12 cellular contexts compared by ENCODE assay signal in genomic region chr6:137237413-137238170, GRCh38. TPM values are rescaled to one million over a fixed set of nuclear protein-coding genes. Genes with fewer than 3 reads are reported as not detected.
DNase-seq lines count a peak whose midpoint lies in the region; ATAC-seq, FAIRE-seq and TF ChIP-seq lines count a peak whose summit lies in the region.
"Had no signal": no experiment of that assay in that cellular context is flagged by ENCODE, and none has a peak within 500 bp of the region (broad histone marks: within the 10 kb centered on the region; RNA-seq: fewer than 3 reads in every experiment).

No MANE protein-coding gene starts in this region.

- no peak overlapping the region for H3K4me3 ChIP-seq in fibroblast of pulmonary artery (replicated peaks; ENCODE audit: low read depth, low read length)
- no peak overlapping the region for H3K4me3 ChIP-seq in skeletal muscle tissue (ENCODE audit: low read length in 3 of 3)
- H3K4me3 ChIP-seq: coronary artery, suprapubic skin had no signal

- H3K9ac ChIP-seq in skeletal muscle tissue (ENCODE audit: low read depth in 1 of 3, low read length in 3 of 3): no peak overlapping the region

- FAIRE-seq in GM12891 (lab: Jason Lieb, UNC) (peak; percentile 9), RCC 7860 (lab: Jason Lieb, UNC) (peak; percentile 51)

- H3K36me3 Mint-ChIP-seq in activated CD8-positive, alpha-beta memory T cell treated with anti-CD3 and anti-CD28 coated beads, Interleukin-2, amount 10 ng/mL, durations not matched to agents 7 days and 5 days: peaks cover 10% of the 10 kb centered on the region

- TF ChIP-seq CTCF in fibroblast of pulmonary artery (IDR thresholded peaks at IDR 0.05; ENCODE audit: low read length, missing control alignments): no peak

- H3K9me3 ChIP-seq in skeletal muscle tissue (ENCODE audit: control insufficient read depth in 3 of 3, low read length in 3 of 3): no peaks in the 10 kb centered on the region
- H3K9me3 ChIP-seq: suprapubic skin had no signal

- no peak for ATAC-seq in activated CD8-positive, alpha-beta memory T cell treated with anti-CD3 and anti-CD28 coated beads, Interleukin-2, amount 10 ng/mL, durations not matched to agents 7 days and 5 days
- ATAC-seq in HG03378 (IDR thresholded peaks at IDR 0.05; ENCODE audit: unreplicated experiment): no peak
- ATAC-seq: left lobe of liver had no signal

- TF ChIP-seq POLR2A in GM12891 (IDR thresholded peaks at IDR 0.05; ENCODE audit: low read depth, low read length): no peak

- H3K9me3 Mint-ChIP-seq in activated CD8-positive, alpha-beta memory T cell treated with anti-CD3 and anti-CD28 coated beads, Interleukin-2, amount 10 ng/mL, durations not matched to agents 7 days and 5 days (ENCODE audit: low read depth): no peaks in the 10 kb centered on the region

- H3K4me3 Mint-ChIP-seq in activated CD8-positive, alpha-beta memory T cell treated with anti-CD3 and anti-CD28 coated beads, Interleukin-2, amount 10 ng/mL, durations not matched to agents 7 days and 5 days: no peak overlapping the region

- H3K27me3 Mint-ChIP-seq in activated CD8-positive, alpha-beta memory T cell treated with anti-CD3 and anti-CD28 coated beads, Interleukin-2, amount 10 ng/mL, durations not matched to agents 7 days and 5 days: no peaks in the 10 kb centered on the region

- H3K27ac ChIP-seq in skeletal muscle tissue (ENCODE audit: low read depth, low read length): peak overlapping the region; percentile 38
- H3K27ac ChIP-seq: suprapubic skin had no signal

- H3K4me1 ChIP-seq in skeletal muscle tissue (ENCODE audit: control insufficient read depth in 3 of 3, insufficient read depth in 3 of 3, low read length in 3 of 3): peaks cover 4 to 5% (median 4%) of the 10 kb centered on the region in 3 donors

- no peak overlapping the region for H3K27ac Mint-ChIP-seq in activated CD8-positive, alpha-beta memory T cell treated with anti-CD3 and anti-CD28 coated beads, Interleukin-2, amount 10 ng/mL, durations not matched to agents 7 days and 5 days

- DNase-seq in GM12891 (ENCODE audit: insufficient read length, low spot score): no peak
- DNase-seq in RCC 7860 (ENCODE audit: low spot score): peak; percentile 70
- DNase-seq in fibroblast of pulmonary artery (ENCODE audit: low read depth): peak; percentile 90
- DNase-seq in activated naive CD4-positive, alpha-beta T cell (lab: John Stamatoyannopoulos, UW): no peak
- no peak for DNase-seq in activated CD8-positive, alpha-beta memory T cell treated with anti-CD3 and anti-CD28 coated beads, Interleukin-2, amount 10 ng/mL, durations not matched to agents 7 days and 5 days
- no peak for DNase-seq in Kasumi-1 (lab: John Stamatoyannopoulos, UW)
- DNase-seq: NCI-H146 had no signal

- no peaks in the 10 kb centered on the region for H3K27me3 ChIP-seq in skeletal muscle tissue (ENCODE audit: control insufficient read depth in 3 of 3, insufficient read depth in 3 of 3, low read length in 3 of 3)
- H3K27me3 ChIP-seq: suprapubic skin had no signal

- peaks cover 22% of the 10 kb centered on the region for H3K4me1 Mint-ChIP-seq in activated CD8-positive, alpha-beta memory T cell treated with anti-CD3 and anti-CD28 coated beads, Interleukin-2, amount 10 ng/mL, durations not matched to agents 7 days and 5 days

- H3K36me3 ChIP-seq in skeletal muscle tissue (ENCODE audit: control insufficient read depth in 3 of 3, insufficient read depth in 3 of 3, low read length in 3 of 3): no peaks in the 10 kb centered on the region
- H3K36me3 ChIP-seq: suprapubic skin had no signal

- CTCF ChIA-PET in activated CD8-positive, alpha-beta memory T cell treated with anti-CD3 and anti-CD28 coated beads, Interleukin-2, amount 10 ng/mL, durations not matched to agents 7 days and 5 days (lab: Charles Lee): no interaction called here

TF ChIP-seq in GM12891, 5 proteins besides CTCF, POLR2A, EP300 and RAD21:
- TF ChIP-seq PAX5 (IDR thresholded peaks at IDR 0.05; ENCODE audit: insufficient read depth, low read length, severe bottlenecking): no peak
- no peak for TF ChIP-seq SPI1 (IDR thresholded peaks at IDR 0.05; ENCODE audit: low read depth, low read length)
- TF ChIP-seq POLR2AphosphoS5 (IDR thresholded peaks at IDR 0.05; ENCODE audit: low read depth, low read length): no peak
- TF ChIP-seq TAF1 (IDR thresholded peaks at IDR 0.05; ENCODE audit: low read depth, low read length): no peak
- TF ChIP-seq POU2F2 (IDR thresholded peaks at IDR 0.05; ENCODE audit: low read depth, low read length): no peak

RNA-seq across cellular contexts. Expression of gene IFNGR1, which starts 18.4 kb away (rescaled TPM):
- 114 TPM for polyA plus RNA-seq in GM12891 (2012; ENCODE audit: low read depth, missing spikeins)
- 67.3 TPM for total RNA-seq in skeletal muscle tissue
- total RNA-seq in activated CD8-positive, alpha-beta memory T cell treated with anti-CD3 and anti-CD28 coated beads, Interleukin-2, amount 10 ng/mL, durations not matched to agents 7 days and 5 days: 10 to 100 TPM; 13.3 to 18.2 TPM

Comparison
In these comparisons a context has a peak if more than half of its experiments do, and no peak if none do; other contexts are left out.
1. DNase-seq: peak in RCC 7860 (single experiment) and fibroblast of pulmonary artery (single experiment); none in GM12891 (single experiment), activated naive CD4-positive, alpha-beta T cell (0 of 4), activated CD8-positive, alpha-beta memory T cell treated with anti-CD3 and anti-CD28 coated beads, Interleukin-2, amount 10 ng/mL, durations not matched to agents 7 days and 5 days (single experiment) and Kasumi-1 (0 of 2).